7 cellular contexts compared by ENCODE assay signal in genomic region chr2:87445613-87446312, GRCh38.
A peak's percentile ranks its signal among the peaks of the same experiment; 100 is the strongest.
DNase-seq lines count a peak whose midpoint lies in the region; ATAC-seq, FAIRE-seq and TF ChIP-seq lines count a peak whose summit lies in the region.
"Not testable (repeated sequence)": the region's sequence is repeated elsewhere in the genome, so short reads cannot be mapped to it uniquely, and the experiment has no call there.

No MANE protein-coding gene starts in this region.

- H2AFZ ChIP-seq in astrocyte (ENCODE audit: low read depth, low read length); osteoblast (ENCODE audit: low read length): not testable (repeated sequence)

- FAIRE-seq in astrocyte (lab: Jason Lieb, UNC), result peak; percentile 76

- not testable (repeated sequence) for H3K79me2 ChIP-seq in astrocyte (ENCODE audit: insufficient read depth, low read length); osteoblast (ENCODE audit: insufficient read depth, low read length)

- peak overlapping the region; percentile 71 for H3K9ac ChIP-seq in astrocyte (ENCODE audit: low read length)

- peak overlapping the region; percentile 26 for H3K4me2 ChIP-seq in astrocyte (ENCODE audit: low read length)
- not testable (repeated sequence) for H3K4me2 ChIP-seq in osteoblast (ENCODE audit: insufficient read depth, low read length)

- H3K9me3 ChIP-seq in CD4-positive, CD25-positive, alpha-beta regulatory T cell (ENCODE audit: control insufficient read depth in 2 of 2, low read length in 2 of 2); astrocyte (ENCODE audit: insufficient read depth, low read depth, low read length); osteoblast (ENCODE audit: low read depth, low read length): not testable (repeated sequence)

- H3K4me1 ChIP-seq in CD4-positive, CD25-positive, alpha-beta regulatory T cell (ENCODE audit: control insufficient read depth, insufficient read depth, low read length, poor library complexity, severe bottlenecking); astrocyte (ENCODE audit: insufficient read depth, low read length); osteoblast (ENCODE audit: insufficient read depth, low read length): not testable (repeated sequence)

- not testable (repeated sequence) for H3K27me3 Mint-ChIP-seq in CD4-positive, CD25-positive, alpha-beta regulatory T cell; T-helper 2 cell treated with Interferon-gamma antibody and Interleukin-4, amounts not matched to agents 5 μg/mL and 100 μg/mL, for 36 hours (ENCODE audit: low read depth); activated T-cell treated with anti-CD3 and anti-CD28 coated beads, Interleukin-2, amount 50 U/mL, for 72 hours (ENCODE audit: low read depth); astrocyte (ENCODE audit: low read depth, unreplicated experiment)

- H3K36me3 Mint-ChIP-seq in CD4-positive, CD25-positive, alpha-beta regulatory T cell; T-helper 2 cell treated with Interferon-gamma antibody and Interleukin-4, amounts not matched to agents 5 μg/mL and 100 μg/mL, for 36 hours (ENCODE audit: low read depth); activated T-cell treated with anti-CD3 and anti-CD28 coated beads, Interleukin-2, amount 50 U/mL, for 72 hours (ENCODE audit: insufficient read depth in 2 of 2); astrocyte (ENCODE audit: low read depth, unreplicated experiment): not testable (repeated sequence)

- not testable (repeated sequence) for DNase-seq in CD4-positive, CD25-positive, alpha-beta regulatory T cell; T-helper 2 cell treated with Interferon-gamma antibody and Interleukin-4, amounts not matched to agents 5 μg/mL and 100 μg/mL, for 36 hours (ENCODE audit: low spot score); activated T-cell treated with anti-CD3 and anti-CD28 coated beads, Interleukin-2, amount 50 U/mL, for 72 hours; astrocyte (ENCODE audit: low read depth); osteoblast (ENCODE audit: insufficient read length, low spot score, missing footprints)
- peak; percentile 30 for DNase-seq in M059J (ENCODE audit: low read depth)
- peak; percentile 23 for DNase-seq in fibroblast of villous mesenchyme (ENCODE audit: low read depth)

- ATAC-seq in CD4-positive, CD25-positive, alpha-beta regulatory T cell (ENCODE audit: low read depth in 2 of 2), result peak; percentile 40 to 55
- ATAC-seq in activated T-cell treated with anti-CD3 and anti-CD28 coated beads, Interleukin-2, amount 50 U/mL, for 72 hours (replicated peaks in 1 of 2), result peak; percentile 63 to 73

- not testable (repeated sequence) for H4K20me1 ChIP-seq in astrocyte (ENCODE audit: insufficient read depth, low read length); osteoblast (ENCODE audit: insufficient read depth, low read length)

- not testable (repeated sequence) for TF ChIP-seq CTCF in astrocyte (IDR thresholded peaks at IDR 0.05; ENCODE audit: insufficient read depth, low read depth, low read length); fibroblast of villous mesenchyme (IDR thresholded peaks at IDR 0.05; ENCODE audit: insufficient read depth, low read depth, low read length); osteoblast (IDR thresholded peaks at IDR 0.05; ENCODE audit: extremely low read depth, low read depth, low read length)

- not testable (repeated sequence) for H3K9me3 Mint-ChIP-seq in CD4-positive, CD25-positive, alpha-beta regulatory T cell; T-helper 2 cell treated with Interferon-gamma antibody and Interleukin-4, amounts not matched to agents 5 μg/mL and 100 μg/mL, for 36 hours; activated T-cell treated with anti-CD3 and anti-CD28 coated beads, Interleukin-2, amount 50 U/mL, for 72 hours; astrocyte (ENCODE audit: unreplicated experiment)

- not testable (repeated sequence) for H3K4me3 ChIP-seq in CD4-positive, CD25-positive, alpha-beta regulatory T cell (ENCODE audit: low read depth, low read length); astrocyte (ENCODE audit: insufficient read depth, low read depth, low read length); fibroblast of villous mesenchyme (ENCODE audit: low read depth, low read length); osteoblast (ENCODE audit: insufficient read depth, low read length)

- H3K36me3 ChIP-seq in CD4-positive, CD25-positive, alpha-beta regulatory T cell (ENCODE audit: control insufficient read depth, insufficient read depth, low read length); astrocyte (ENCODE audit: insufficient read depth, low read length); osteoblast (ENCODE audit: insufficient read depth, low read length): not testable (repeated sequence)

- peaks cover 0 to 20% (median 11%) of the 10 kb centered on the region in 4 donors for H3K4me1 Mint-ChIP-seq in CD4-positive, CD25-positive, alpha-beta regulatory T cell
- H3K4me1 Mint-ChIP-seq in T-helper 2 cell treated with Interferon-gamma antibody and Interleukin-4, amounts not matched to agents 5 μg/mL and 100 μg/mL, for 36 hours (ENCODE audit: low read depth), result peaks cover 20% of the 10 kb centered on the region
- peaks cover 45% of the 10 kb centered on the region for H3K4me1 Mint-ChIP-seq in activated T-cell treated with anti-CD3 and anti-CD28 coated beads, Interleukin-2, amount 50 U/mL, for 72 hours (ENCODE audit: low read depth)
- H3K4me1 Mint-ChIP-seq in astrocyte (ENCODE audit: low read depth, unreplicated experiment), result not testable (repeated sequence)

- H3K27me3 ChIP-seq in CD4-positive, CD25-positive, alpha-beta regulatory T cell (ENCODE audit: control insufficient read depth, insufficient read depth, low read length); astrocyte (ENCODE audit: insufficient read depth, low read length); osteoblast (ENCODE audit: insufficient read depth, low read length): not testable (repeated sequence)

- H3K4me3 Mint-ChIP-seq in CD4-positive, CD25-positive, alpha-beta regulatory T cell; T-helper 2 cell treated with Interferon-gamma antibody and Interleukin-4, amounts not matched to agents 5 μg/mL and 100 μg/mL, for 36 hours; astrocyte (ENCODE audit: unreplicated experiment): not testable (repeated sequence)
- H3K4me3 Mint-ChIP-seq in activated T-cell treated with anti-CD3 and anti-CD28 coated beads, Interleukin-2, amount 50 U/mL, for 72 hours, result peak overlapping the region; percentile 70 to 86

- not testable (repeated sequence) for H3K27ac ChIP-seq in CD4-positive, CD25-positive, alpha-beta regulatory T cell (ENCODE audit: insufficient read depth, low read length, poor library complexity, severe bottlenecking)
- peak overlapping the region; percentile 92 for H3K27ac ChIP-seq in astrocyte (ENCODE audit: low read depth, low read length)
- H3K27ac ChIP-seq in osteoblast (ENCODE audit: low read depth, low read length), result peak overlapping the region; percentile 70

- peak overlapping the region in 1 of 3 donors; percentile 52 for H3K27ac Mint-ChIP-seq in CD4-positive, CD25-positive, alpha-beta regulatory T cell
- peak overlapping the region; percentile 52 for H3K27ac Mint-ChIP-seq in T-helper 2 cell treated with Interferon-gamma antibody and Interleukin-4, amounts not matched to agents 5 μg/mL and 100 μg/mL, for 36 hours
- peak overlapping the region; percentile 93 for H3K27ac Mint-ChIP-seq in activated T-cell treated with anti-CD3 and anti-CD28 coated beads, Interleukin-2, amount 50 U/mL, for 72 hours
- peak overlapping the region; percentile 67 for H3K27ac Mint-ChIP-seq in astrocyte (ENCODE audit: unreplicated experiment)
